In the genomic region with DNA sequence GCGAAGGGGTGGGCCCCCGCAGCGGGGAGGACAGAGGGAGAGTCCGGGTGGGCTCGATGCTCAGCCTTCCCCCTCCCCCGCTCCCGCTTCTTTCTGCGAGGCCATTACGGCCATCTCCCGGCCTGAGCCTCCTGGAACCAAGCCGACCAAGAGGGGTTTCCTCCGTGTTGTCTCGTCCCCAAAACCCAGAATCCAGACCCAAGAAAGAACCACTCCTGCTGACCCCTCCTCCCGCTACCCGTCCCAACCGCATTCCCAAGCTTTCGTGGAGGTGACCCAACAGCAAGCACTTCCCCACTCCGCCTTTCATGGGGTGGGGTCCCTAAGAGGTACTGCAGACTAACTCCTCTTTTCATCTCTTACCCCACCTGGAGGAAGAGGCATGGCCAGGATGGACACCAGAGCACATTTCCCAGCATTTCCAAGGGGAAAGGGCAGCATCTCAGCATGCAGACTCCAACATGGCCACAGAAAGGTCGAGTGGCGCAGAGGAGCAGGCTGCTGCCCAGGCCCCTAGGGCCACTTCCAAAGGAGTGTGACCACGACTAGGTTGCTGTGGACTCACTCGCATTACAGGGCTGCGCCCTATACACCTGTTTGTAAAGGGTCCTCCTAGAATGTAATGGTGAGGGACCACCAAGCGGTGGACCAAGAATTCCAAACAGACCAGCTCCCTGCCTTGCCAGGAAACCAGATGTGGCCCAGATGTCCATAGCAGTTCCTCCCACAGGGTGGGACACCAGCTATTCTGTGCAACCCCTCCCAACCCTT, we compare ENCODE assay signal across 8 cellular contexts. TPM values are rescaled to one million over a fixed set of nuclear protein-coding genes. Genes with fewer than 3 reads are reported as not detected.
A peak's percentile ranks its signal among the peaks of the same experiment; 100 is the strongest.
DNase-seq lines count a peak whose midpoint lies in the region; TF ChIP-seq lines count a peak whose summit lies in the region.

No MANE protein-coding gene starts in this region.

- peak overlapping the region; percentile 78 for H3K4me3 ChIP-seq in OCI-LY3 (ENCODE audit: low read length)
- peak overlapping the region; percentile 60 to 65 for H3K4me3 ChIP-seq in duodenal mucosa (ENCODE audit: low read depth in 1 of 2, low read length in 2 of 2)

- H3K9me3 Mint-ChIP-seq in activated CD4-positive, alpha-beta T cell treated with anti-CD3 and anti-CD28 coated beads, Interleukin-2, amount 10 ng/mL, durations not matched to agents 7 days and 5 days = no peaks in the 10 kb centered on the region
- no peaks in the 10 kb centered on the region for H3K9me3 Mint-ChIP-seq in nephron

- H4K20me1 ChIP-seq in OCI-LY3 (ENCODE audit: insufficient read depth, low read length) = no peaks in the 10 kb centered on the region

- H3K36me3 ChIP-seq in OCI-LY3 (replicated peaks; ENCODE audit: low read depth, low read length) (peaks cover 3% of the 10 kb centered on the region), duodenal mucosa (ENCODE audit: control insufficient read depth in 1 of 2, insufficient read depth in 2 of 2, low read length in 2 of 2) (no peaks in the 10 kb centered on the region)

- TF ChIP-seq CTCF in OCI-LY3 (IDR thresholded peaks at IDR 0.05; ENCODE audit: low read depth, low read length) (peak; percentile 29), nephron (IDR thresholded peaks at IDR 0.05; ENCODE audit: unreplicated experiment in 3 of 3) (no peak)

- H2AFZ ChIP-seq in OCI-LY3 (ENCODE audit: low read depth, low read length) = 0 out of 2 replicates have a peak overlapping the region, but pooled peaks have one; percentile 7

- peaks cover 65% of the 10 kb centered on the region for H3K4me1 ChIP-seq in OCI-LY3 (ENCODE audit: low read length)
- H3K4me1 ChIP-seq in duodenal mucosa (ENCODE audit: control insufficient read depth in 1 of 2, insufficient read depth in 2 of 2, low read length in 2 of 2) = peaks cover 19 to 34% of the 10 kb centered on the region in 2 donors

- peak overlapping the region; percentile 80 for H3K27ac Mint-ChIP-seq in activated CD4-positive, alpha-beta T cell treated with anti-CD3 and anti-CD28 coated beads, Interleukin-2, amount 10 ng/mL, durations not matched to agents 7 days and 5 days
- H3K27ac Mint-ChIP-seq in nephron = peak overlapping the region; percentile 79 to 90 (median 82)

- no peaks in the 10 kb centered on the region for H3K9me3 ChIP-seq in OCI-LY3 (ENCODE audit: insufficient read depth, low read length)
- H3K9me3 ChIP-seq in duodenal mucosa (ENCODE audit: control insufficient read depth in 1 of 2, low read length in 2 of 2) = no peaks in the 10 kb centered on the region

- peak overlapping the region; percentile 99 for H3K4me2 ChIP-seq in OCI-LY3 (ENCODE audit: low read length)

- H3K79me2 ChIP-seq in OCI-LY3 (ENCODE audit: low read length) = peaks cover 9% of the 10 kb centered on the region

- peak overlapping the region; percentile 68 for H3K9ac ChIP-seq in OCI-LY3 (ENCODE audit: low read length)
- peak overlapping the region; percentile 36 to 44 for H3K9ac ChIP-seq in duodenal mucosa (ENCODE audit: low read depth in 1 of 2, low read length in 2 of 2)

- H3K4me1 Mint-ChIP-seq in activated CD4-positive, alpha-beta T cell treated with anti-CD3 and anti-CD28 coated beads, Interleukin-2, amount 10 ng/mL, durations not matched to agents 7 days and 5 days = peaks cover 21% of the 10 kb centered on the region
- peaks cover 42% of the 10 kb centered on the region for H3K4me1 Mint-ChIP-seq in nephron

- H3K27ac ChIP-seq in OCI-LY3 (ENCODE audit: low read length) = peak overlapping the region; percentile 40
- no peak overlapping the region for H3K27ac ChIP-seq in duodenal mucosa (ENCODE audit: low read depth, low read length)

- peak overlapping the region; percentile 87 for H3K4me3 Mint-ChIP-seq in activated CD4-positive, alpha-beta T cell treated with anti-CD3 and anti-CD28 coated beads, Interleukin-2, amount 10 ng/mL, durations not matched to agents 7 days and 5 days
- H3K4me3 Mint-ChIP-seq in nephron = peak overlapping the region; percentile 80 to 85 (median 81)

- POLR2A ChIA-PET in activated CD4-positive, alpha-beta T cell treated with anti-CD3 and anti-CD28 coated beads, Interleukin-2, amount 10 ng/mL, durations not matched to agents 7 days and 5 days (lab: Charles Lee) = interaction anchor here (0.6 kb wide), 1 partner anchor 304 kb away, joined by 3 read pairs; a partner anchor contains a TSS

- CTCF ChIA-PET in activated CD4-positive, alpha-beta T cell treated with anti-CD3 and anti-CD28 coated beads, Interleukin-2, amount 10 ng/mL, durations not matched to agents 7 days and 5 days (lab: Charles Lee) = interaction anchor here (0.8 to 4.8 kb wide), 17 partner anchors 8 to 355 kb away, joined by 3 to 38 read pairs (median 4); a partner anchor contains a TSS

- H3K36me3 Mint-ChIP-seq in activated CD4-positive, alpha-beta T cell treated with anti-CD3 and anti-CD28 coated beads, Interleukin-2, amount 10 ng/mL, durations not matched to agents 7 days and 5 days (ENCODE audit: low read depth) = no peaks in the 10 kb centered on the region
- H3K36me3 Mint-ChIP-seq in nephron (ENCODE audit: low read depth) = no peaks in the 10 kb centered on the region

- H3K27me3 ChIP-seq in OCI-LY3 (ENCODE audit: low read depth, low read length) (peaks cover 9% of the 10 kb centered on the region; the same call in 1 of the 2 replicates), duodenal mucosa (ENCODE audit: control insufficient read depth in 1 of 2, insufficient read depth in 2 of 2, low read length in 2 of 2) (no peaks in the 10 kb centered on the region)

- DNase-seq in activated CD4-positive, alpha-beta T cell treated with anti-CD3 and anti-CD28 coated beads, Interleukin-2, amount 10 ng/mL, durations not matched to agents 7 days and 5 days = no peak
- DNase-seq in activated CD4-positive, alpha-beta T cell treated with anti-CD3 and anti-CD28 coated beads, Interleukin-2, amount 50 U/mL, for 1 hour = no peak
- DNase-seq in COLO829 (ENCODE audit: low spot score) (no peak), MV-4-11 (lab: John Stamatoyannopoulos, UW) (no peak), DMS79 (lab: John Stamatoyannopoulos, UW) (no peak)

- peaks cover 16% of the 10 kb centered on the region for H3K27me3 Mint-ChIP-seq in activated CD4-positive, alpha-beta T cell treated with anti-CD3 and anti-CD28 coated beads, Interleukin-2, amount 10 ng/mL, durations not matched to agents 7 days and 5 days
- no peaks in the 10 kb centered on the region for H3K27me3 Mint-ChIP-seq in nephron (ENCODE audit: low read depth)

RNA-seq across cellular contexts. Expression of a gene that starts 53.5 kb away (rescaled TPM):
- total RNA-seq in activated CD4-positive, alpha-beta T cell treated with anti-CD3 and anti-CD28 coated beads, Interleukin-2, amount 10 ng/mL, durations not matched to agents 7 days and 5 days = 10 to 100 TPM; 37.6 to 47.2 TPM

RNA-seq across cellular contexts. Expression of a gene that starts 53.6 kb away (rescaled TPM):
- total RNA-seq in activated CD4-positive, alpha-beta T cell treated with anti-CD3 and anti-CD28 coated beads, Interleukin-2, amount 10 ng/mL, durations not matched to agents 7 days and 5 days = 10 to 100 TPM; 14.5 to 15.3 TPM
